ENCODE assay signal across 1 cellular context in genomic region chr5:141874262-141874964, GRCh38.
TF ChIP-seq lines count a peak whose summit lies in the region.

No MANE protein-coding gene starts in this region.

TF ChIP-seq in HepG2, 621 proteins besides CTCF, POLR2A, EP300 and RAD21 (continued from another document and continues in another):
- TF ChIP-seq HNF1B (CRISPR knock-in tag; IDR thresholded peaks at IDR 0.05): peak; percentile 51; the same call in 1 of the 2 replicates
- TF ChIP-seq ZNF34 (CRISPR knock-in tag; IDR thresholded peaks at IDR 0.05; ENCODE audit: borderline replicate concordance): no peak
- no peak for TF ChIP-seq KMT2A (CRISPR knock-in tag; IDR thresholded peaks at IDR 0.05)
- TF ChIP-seq MED1 (CRISPR knock-in tag; IDR thresholded peaks at IDR 0.05): peak; percentile 41; the same call in 1 of the 2 replicates
- no peak for TF ChIP-seq ARNT (IDR thresholded peaks at IDR 0.05)
- 0 out of 2 replicates have a peak, but pooled peaks have one; percentile 37 for TF ChIP-seq ZIK1 (CRISPR knock-in tag; IDR thresholded peaks at IDR 0.05; ENCODE audit: borderline replicate concordance, low read depth)
- peak; percentile 64; the same call in 1 of the 2 replicates for TF ChIP-seq THAP9 (CRISPR knock-in tag; IDR thresholded peaks at IDR 0.05; ENCODE audit: borderline replicate concordance)
- no peak for TF ChIP-seq ZNF660 (CRISPR knock-in tag; IDR thresholded peaks at IDR 0.05; ENCODE audit: borderline replicate concordance, low read depth)
- TF ChIP-seq KDM2A (CRISPR knock-in tag; IDR thresholded peaks at IDR 0.05; ENCODE audit: borderline replicate concordance, low read depth): no peak
- no peak for TF ChIP-seq HNRNPUL1 (IDR thresholded peaks at IDR 0.05; ENCODE audit: low read depth, low read length)
- TF ChIP-seq ZNF260 (CRISPR knock-in tag; IDR thresholded peaks at IDR 0.05; ENCODE audit: borderline replicate concordance, low read depth): no peak
- TF ChIP-seq NFATC3 (CRISPR knock-in tag; IDR thresholded peaks at IDR 0.05): no peak
- no peak for TF ChIP-seq HES4 (CRISPR knock-in tag; IDR thresholded peaks at IDR 0.05; ENCODE audit: borderline replicate concordance)
- TF ChIP-seq CENPBD1 (CRISPR knock-in tag; IDR thresholded peaks at IDR 0.05; ENCODE audit: borderline replicate concordance, low read depth): no peak
- TF ChIP-seq ZKSCAN8 (CRISPR knock-in tag; IDR thresholded peaks at IDR 0.05; ENCODE audit: borderline replicate concordance): no peak
- no peak for TF ChIP-seq BCL6 (CRISPR knock-in tag; IDR thresholded peaks at IDR 0.05)
- TF ChIP-seq ADNP (CRISPR knock-in tag; IDR thresholded peaks at IDR 0.05): no peak
- TF ChIP-seq ZNF367 (CRISPR knock-in tag; IDR thresholded peaks at IDR 0.05; ENCODE audit: borderline replicate concordance): no peak
- TF ChIP-seq PHF20 (CRISPR knock-in tag; IDR thresholded peaks at IDR 0.05): no peak
- no peak for TF ChIP-seq ZNF20 (CRISPR knock-in tag; IDR thresholded peaks at IDR 0.05)
- TF ChIP-seq, protein P1, sequence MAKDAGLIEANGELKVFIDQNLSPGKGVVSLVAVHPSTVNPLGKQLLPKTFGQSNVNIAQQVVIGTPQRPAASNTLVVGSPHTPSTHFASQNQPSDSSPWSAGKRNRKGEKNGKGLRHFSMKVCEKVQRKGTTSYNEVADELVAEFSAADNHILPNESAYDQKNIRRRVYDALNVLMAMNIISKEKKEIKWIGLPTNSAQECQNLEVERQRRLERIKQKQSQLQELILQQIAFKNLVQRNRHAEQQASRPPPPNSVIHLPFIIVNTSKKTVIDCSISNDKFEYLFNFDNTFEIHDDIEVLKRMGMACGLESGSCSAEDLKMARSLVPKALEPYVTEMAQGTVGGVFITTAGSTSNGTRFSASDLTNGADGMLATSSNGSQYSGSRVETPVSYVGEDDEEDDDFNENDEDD (CRISPR knock-in tag; IDR thresholded peaks at IDR 0.05; ENCODE audit: borderline replicate concordance): no peak
- TF ChIP-seq CENPT (CRISPR knock-in tag; IDR thresholded peaks at IDR 0.05; ENCODE audit: low read depth): no peak
- no peak for TF ChIP-seq ZNF784 (CRISPR knock-in tag; IDR thresholded peaks at IDR 0.05; ENCODE audit: borderline replicate concordance)
- peak; percentile 98 for TF ChIP-seq HNRNPL (IDR thresholded peaks at IDR 0.05; ENCODE audit: low read depth, low read length)
- no peak for TF ChIP-seq HBP1 (CRISPR knock-in tag; IDR thresholded peaks at IDR 0.05; ENCODE audit: low read depth)
- TF ChIP-seq ZNF207 (IDR thresholded peaks at IDR 0.05; ENCODE audit: borderline replicate concordance): no peak
- TF ChIP-seq NKX3-1 (CRISPR knock-in tag; IDR thresholded peaks at IDR 0.05): no peak
- TF ChIP-seq ZNF431 (CRISPR knock-in tag; IDR thresholded peaks at IDR 0.05; ENCODE audit: borderline replicate concordance, low read depth): no peak
- TF ChIP-seq ZNF354B (CRISPR knock-in tag; IDR thresholded peaks at IDR 0.05): no peak
- peak; percentile 68 for TF ChIP-seq ZMYM3 (CRISPR knock-in tag; IDR thresholded peaks at IDR 0.05)
- TF ChIP-seq, protein P2, sequence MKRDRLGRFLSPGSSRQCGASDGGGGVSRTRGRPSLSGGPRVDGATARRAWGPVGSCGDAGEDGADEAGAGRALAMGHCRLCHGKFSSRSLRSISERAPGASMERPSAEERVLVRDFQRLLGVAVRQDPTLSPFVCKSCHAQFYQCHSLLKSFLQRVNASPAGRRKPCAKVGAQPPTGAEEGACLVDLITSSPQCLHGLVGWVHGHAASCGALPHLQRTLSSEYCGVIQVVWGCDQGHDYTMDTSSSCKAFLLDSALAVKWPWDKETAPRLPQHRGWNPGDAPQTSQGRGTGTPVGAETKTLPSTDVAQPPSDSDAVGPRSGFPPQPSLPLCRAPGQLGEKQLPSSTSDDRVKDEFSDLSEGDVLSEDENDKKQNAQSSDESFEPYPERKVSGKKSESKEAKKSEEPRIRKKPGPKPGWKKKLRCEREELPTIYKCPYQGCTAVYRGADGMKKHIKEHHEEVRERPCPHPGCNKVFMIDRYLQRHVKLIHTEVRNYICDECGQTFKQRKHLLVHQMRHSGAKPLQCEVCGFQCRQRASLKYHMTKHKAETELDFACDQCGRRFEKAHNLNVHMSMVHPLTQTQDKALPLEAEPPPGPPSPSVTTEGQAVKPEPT (CRISPR knock-in tag; IDR thresholded peaks at IDR 0.05; ENCODE audit: low read depth): no peak
- TF ChIP-seq NR1H2 (CRISPR knock-in tag; IDR thresholded peaks at IDR 0.05; ENCODE audit: borderline replicate concordance, low read depth): no peak
- no peak for TF ChIP-seq ZNF562 (CRISPR knock-in tag; IDR thresholded peaks at IDR 0.05; ENCODE audit: borderline replicate concordance)
- TF ChIP-seq MYNN (CRISPR knock-in tag; IDR thresholded peaks at IDR 0.05; ENCODE audit: low read depth): no peak
- TF ChIP-seq WIZ (CRISPR knock-in tag; IDR thresholded peaks at IDR 0.05): no peak
- TF ChIP-seq SIX1 (CRISPR knock-in tag; IDR thresholded peaks at IDR 0.05; ENCODE audit: borderline replicate concordance): no peak
- no peak for TF ChIP-seq ZBTB4 (CRISPR knock-in tag; IDR thresholded peaks at IDR 0.05; ENCODE audit: borderline replicate concordance)
- no peak for TF ChIP-seq ZNF816 (CRISPR knock-in tag; IDR thresholded peaks at IDR 0.05; ENCODE audit: borderline replicate concordance)
- TF ChIP-seq DNMT1 (CRISPR knock-in tag; IDR thresholded peaks at IDR 0.05): no peak
- no peak for TF ChIP-seq NR3C1 (CRISPR knock-in tag; IDR thresholded peaks at IDR 0.05)
- no peak for TF ChIP-seq FOXO4 (CRISPR knock-in tag; conservative IDR thresholded peaks at IDR 0.05)
- no peak for TF ChIP-seq SRSF1 (optimal IDR thresholded peaks at IDR 0.05; ENCODE audit: low read depth, low read length)
- TF ChIP-seq ZNF737 (CRISPR knock-in tag; IDR thresholded peaks at IDR 0.05; ENCODE audit: borderline replicate concordance): no peak
- TF ChIP-seq MATR3 (CRISPR knock-in tag; IDR thresholded peaks at IDR 0.05): no peak
- TF ChIP-seq IKZF1 (IDR thresholded peaks at IDR 0.05): no peak
- TF ChIP-seq FOSL1 (CRISPR knock-in tag; IDR thresholded peaks at IDR 0.05; ENCODE audit: borderline replicate concordance): no peak
- TF ChIP-seq TBP (CRISPR knock-in tag; IDR thresholded peaks at IDR 0.05): no peak
- TF ChIP-seq ZBTB7A (CRISPR knock-in tag; IDR thresholded peaks at IDR 0.05): no peak
- TF ChIP-seq, protein P3, sequence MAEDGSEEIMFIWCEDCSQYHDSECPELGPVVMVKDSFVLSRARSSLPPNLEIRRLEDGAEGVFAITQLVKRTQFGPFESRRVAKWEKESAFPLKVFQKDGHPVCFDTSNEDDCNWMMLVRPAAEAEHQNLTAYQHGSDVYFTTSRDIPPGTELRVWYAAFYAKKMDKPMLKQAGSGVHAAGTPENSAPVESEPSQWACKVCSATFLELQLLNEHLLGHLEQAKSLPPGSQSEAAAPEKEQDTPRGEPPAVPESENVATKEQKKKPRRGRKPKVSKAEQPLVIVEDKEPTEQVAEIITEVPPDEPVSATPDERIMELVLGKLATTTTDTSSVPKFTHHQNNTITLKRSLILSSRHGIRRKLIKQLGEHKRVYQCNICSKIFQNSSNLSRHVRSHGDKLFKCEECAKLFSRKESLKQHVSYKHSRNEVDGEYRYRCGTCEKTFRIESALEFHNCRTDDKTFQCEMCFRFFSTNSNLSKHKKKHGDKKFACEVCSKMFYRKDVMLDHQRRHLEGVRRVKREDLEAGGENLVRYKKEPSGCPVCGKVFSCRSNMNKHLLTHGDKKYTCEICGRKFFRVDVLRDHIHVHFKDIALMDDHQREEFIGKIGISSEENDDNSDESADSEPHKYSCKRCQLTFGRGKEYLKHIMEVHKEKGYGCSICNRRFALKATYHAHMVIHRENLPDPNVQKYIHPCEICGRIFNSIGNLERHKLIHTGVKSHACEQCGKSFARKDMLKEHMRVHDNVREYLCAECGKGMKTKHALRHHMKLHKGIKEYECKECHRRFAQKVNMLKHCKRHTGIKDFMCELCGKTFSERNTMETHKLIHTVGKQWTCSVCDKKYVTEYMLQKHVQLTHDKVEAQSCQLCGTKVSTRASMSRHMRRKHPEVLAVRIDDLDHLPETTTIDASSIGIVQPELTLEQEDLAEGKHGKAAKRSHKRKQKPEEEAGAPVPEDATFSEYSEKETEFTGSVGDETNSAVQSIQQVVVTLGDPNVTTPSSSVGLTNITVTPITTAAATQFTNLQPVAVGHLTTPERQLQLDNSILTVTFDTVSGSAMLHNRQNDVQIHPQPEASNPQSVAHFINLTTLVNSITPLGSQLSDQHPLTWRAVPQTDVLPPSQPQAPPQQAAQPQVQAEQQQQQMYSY (CRISPR knock-in tag; IDR thresholded peaks at IDR 0.05): no peak
- no peak for TF ChIP-seq ZNF337 (CRISPR knock-in tag; IDR thresholded peaks at IDR 0.05; ENCODE audit: borderline replicate concordance, low read depth)
